In the genomic region with DNA sequence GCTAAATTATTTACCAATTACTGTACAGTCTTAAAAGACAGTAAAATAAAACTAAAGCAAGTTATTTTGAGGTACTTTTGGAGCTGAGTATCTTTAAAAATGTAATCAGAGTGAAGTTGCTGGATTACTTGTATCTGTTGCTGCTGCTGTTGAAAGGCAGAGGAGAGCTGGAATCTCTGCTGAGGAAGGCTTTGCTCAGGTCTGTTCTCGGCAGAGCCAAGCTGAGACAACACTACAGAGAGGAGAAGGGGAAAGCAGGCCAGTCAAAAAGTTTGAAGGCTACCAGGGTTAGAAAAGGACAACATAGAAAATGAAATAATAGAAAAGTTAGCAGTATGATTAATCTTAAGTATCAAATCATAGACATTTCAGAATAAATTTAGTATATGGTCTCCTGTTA, we compare ENCODE assay signal across 27 cellular contexts. TPM values are rescaled to one million over a fixed set of nuclear protein-coding genes. Genes with fewer than 3 reads are reported as not detected.
A peak's percentile ranks its signal among the peaks of the same experiment; 100 is the strongest.
DNase-seq lines count a peak whose midpoint lies in the region; ATAC-seq and TF ChIP-seq lines count a peak whose summit lies in the region.
"Had no signal": no experiment of that assay in that cellular context is flagged by ENCODE, and none has a peak within 500 bp of the region (broad histone marks: within the 10 kb centered on the region; RNA-seq: fewer than 3 reads in every experiment).

No MANE protein-coding gene starts in this region.

- H3K4me1 ChIP-seq in upper lobe of right lung: no peaks in the 10 kb centered on the region
- H3K4me1 ChIP-seq: ascending aorta; BLaER1 treated with 17β-estradiol and CSF1 and Interleukin-3, amounts not matched to agents 10 nM and 100 nM; parathyroid adenoma; uterus had no signal

- H3K4me3 Mint-ChIP-seq in T-helper 17 cell (no peak overlapping the region), memory B cell (no peak overlapping the region)
- H3K4me3 Mint-ChIP-seq: activated naive CD8-positive, alpha-beta T cell treated with anti-CD3 and anti-CD28 coated beads, Interleukin-2, amount 10 ng/mL, durations not matched to agents 7 days and 5 days; immature natural killer cell; T-helper 2 cell treated with Interferon-gamma antibody and Interleukin-4, amounts not matched to agents 5 μg/mL and 100 μg/mL, for 36 hours had no signal

- peak overlapping the region; percentile 64 to 78 for H3K27ac Mint-ChIP-seq in activated naive CD4-positive, alpha-beta T cell treated with anti-CD3 and anti-CD28 coated beads, Interleukin-2, amount 50 U/mL, for 72 hours
- peak overlapping the region; percentile 75 for H3K27ac Mint-ChIP-seq in T-helper 17 cell
- peak overlapping the region; percentile 18 for H3K27ac Mint-ChIP-seq in memory B cell
- H3K27ac Mint-ChIP-seq: activated naive CD8-positive, alpha-beta T cell treated with anti-CD3 and anti-CD28 coated beads, Interleukin-2, amount 10 ng/mL, durations not matched to agents 7 days and 5 days; T-helper 2 cell treated with Interferon-gamma antibody and Interleukin-4, amounts not matched to agents 5 μg/mL and 100 μg/mL, for 36 hours had no signal

- intact Hi-C loops in upper lobe of right lung (cut with DNase I): no loop called here

- H3K36me3 ChIP-seq in upper lobe of right lung: peaks cover 91% of the 10 kb centered on the region
- H3K36me3 ChIP-seq: uterus had no signal

- TF ChIP-seq CTCF in upper lobe of right lung (IDR thresholded peaks at IDR 0.05): no peak

- H3K27me3 ChIP-seq in upper lobe of right lung: no peaks in the 10 kb centered on the region
- H3K27me3 ChIP-seq: ascending aorta; BLaER1 treated with 17β-estradiol and CSF1 and Interleukin-3, amounts not matched to agents 10 nM and 100 nM; uterus had no signal

- no peak overlapping the region for H3K27ac ChIP-seq in upper lobe of right lung
- H3K27ac ChIP-seq: ascending aorta; BLaER1 treated with 17β-estradiol and CSF1 and Interleukin-3, amounts not matched to agents 10 nM and 100 nM; parathyroid adenoma; thoracic aorta; uterus had no signal

- H3K4me3 ChIP-seq in upper lobe of right lung: no peak overlapping the region
- H3K4me3 ChIP-seq: ascending aorta; BLaER1 treated with 17β-estradiol and CSF1 and Interleukin-3, amounts not matched to agents 10 nM and 100 nM; thoracic aorta; uterus had no signal

- H3K4me1 Mint-ChIP-seq in T-helper 17 cell (peaks cover 9% of the 10 kb centered on the region), memory B cell (peaks cover 3% of the 10 kb centered on the region)
- H3K4me1 Mint-ChIP-seq: immature natural killer cell had no signal

- H3K9me3 ChIP-seq in T-helper 17 cell (ENCODE audit: control insufficient read depth, low read length, poor library complexity, severe bottlenecking) (no peaks in the 10 kb centered on the region), upper lobe of right lung (no peaks in the 10 kb centered on the region)
- H3K9me3 ChIP-seq: ascending aorta; BLaER1 treated with 17β-estradiol and CSF1 and Interleukin-3, amounts not matched to agents 10 nM and 100 nM; thoracic aorta; uterus had no signal

- no peaks in the 10 kb centered on the region for H3K27me3 Mint-ChIP-seq in T-helper 17 cell
- H3K27me3 Mint-ChIP-seq in memory B cell: no peaks in the 10 kb centered on the region
- H3K27me3 Mint-ChIP-seq: activated naive CD8-positive, alpha-beta T cell treated with anti-CD3 and anti-CD28 coated beads, Interleukin-2, amount 10 ng/mL, durations not matched to agents 7 days and 5 days had no signal

- H3K9me3 Mint-ChIP-seq in activated naive CD4-positive, alpha-beta T cell treated with anti-CD3 and anti-CD28 coated beads, Interleukin-2, amount 50 U/mL, for 72 hours: no peaks in the 10 kb centered on the region
- H3K9me3 Mint-ChIP-seq in memory B cell: no peaks in the 10 kb centered on the region
- H3K9me3 Mint-ChIP-seq: activated naive CD8-positive, alpha-beta T cell treated with anti-CD3 and anti-CD28 coated beads, Interleukin-2, amount 10 ng/mL, durations not matched to agents 7 days and 5 days; immature natural killer cell; T-helper 2 cell treated with Interferon-gamma antibody and Interleukin-4, amounts not matched to agents 5 μg/mL and 100 μg/mL, for 36 hours had no signal

- DNase-seq in activated naive CD4-positive, alpha-beta T cell treated with anti-CD3 and anti-CD28 coated beads, Interleukin-2, amount 50 U/mL, for 72 hours (ENCODE audit: low spot score in 2 of 2): no peak
- DNase-seq in activated naive CD4-positive, alpha-beta T cell (lab: John Stamatoyannopoulos, UW): no peak
- DNase-seq in T-helper 17 cell (no peak), memory B cell (ENCODE audit: low spot score in 2 of 2) (no peak), upper lobe of right lung (no peak), mucosa of gallbladder (ENCODE audit: low spot score) (no peak), AG08395 (ENCODE audit: low spot score) (no peak)
- DNase-seq: activated CD4-positive, alpha-beta T cell treated with anti-CD3 and anti-CD28 coated beads for 1 hour; activated naive CD8-positive, alpha-beta T cell treated with anti-CD3 and anti-CD28 coated beads, Interleukin-2, amount 10 ng/mL, durations not matched to agents 7 days and 5 days; COR-L47; DMS53; immature natural killer cell; Karpas-422; left colon; NCI-H1417; NCI-H2081 treated with DMSO at 0.1 percent for 48 hours; NCI-H226; NCI-H69; SHP77 treated with DMSO at 0.1 percent for 48 hours; small intestine; stimulated activated naive CD4-positive, alpha-beta T cell treated with Interleukin-2 at 50 U/mL for 16 hours; uterus had no signal

- peaks cover 10 to 59% of the 10 kb centered on the region in 2 donors for H3K36me3 Mint-ChIP-seq in activated naive CD4-positive, alpha-beta T cell treated with anti-CD3 and anti-CD28 coated beads, Interleukin-2, amount 50 U/mL, for 72 hours
- peaks cover 13% of the 10 kb centered on the region for H3K36me3 Mint-ChIP-seq in T-helper 17 cell (ENCODE audit: low read depth)
- peaks cover 28% of the 10 kb centered on the region for H3K36me3 Mint-ChIP-seq in memory B cell

- no peak for ATAC-seq in activated naive CD4-positive, alpha-beta T cell treated with anti-CD3 and anti-CD28 coated beads, Interleukin-2, amount 50 U/mL, for 72 hours
- ATAC-seq in T-helper 17 cell (no peak), memory B cell (ENCODE audit: low read depth) (no peak), upper lobe of right lung (no peak)
- ATAC-seq: left colon had no signal

RNA-seq across cellular contexts. Expression of a gene that starts 9.8 kb away (rescaled TPM):
- total RNA-seq in activated naive CD4-positive, alpha-beta T cell treated with anti-CD3 and anti-CD28 coated beads, Interleukin-2, amount 50 U/mL, for 72 hours: 100 to 1,000 TPM; 125 to 159 TPM
- total RNA-seq in T-helper 17 cell (10 to 100 TPM; 30.7 to 48.1 TPM), upper lobe of right lung (30.7 TPM), mucosa of gallbladder (25.0 TPM)

RNA-seq across cellular contexts. Expression of a gene that starts 11.3 kb away (rescaled TPM):
- 10 to 100 TPM; 18.6 to 30.4 TPM for total RNA-seq in activated naive CD4-positive, alpha-beta T cell treated with anti-CD3 and anti-CD28 coated beads, Interleukin-2, amount 50 U/mL, for 72 hours
- total RNA-seq in T-helper 17 cell (10 to 100 TPM; 16.9 to 18.1 TPM), upper lobe of right lung (27.2 TPM), mucosa of gallbladder (39.4 TPM)

RNA-seq across cellular contexts. Expression of a gene that starts 49.1 kb away (rescaled TPM):
- total RNA-seq in activated naive CD4-positive, alpha-beta T cell treated with anti-CD3 and anti-CD28 coated beads, Interleukin-2, amount 50 U/mL, for 72 hours: 10 to 100 TPM; 73.3 to 76.2 TPM
- total RNA-seq in T-helper 17 cell: 10 to 100 TPM; 56.4 to 64.3 TPM
- 60.3 TPM for total RNA-seq in upper lobe of right lung
- total RNA-seq in mucosa of gallbladder: 47.4 TPM

Comparison
In these comparisons a context has a peak if more than half of its experiments do, and no peak if none do; other contexts are left out.
1. H3K27ac Mint-ChIP-seq: peak in every context shown above with its lines; median percentile 75 in T-helper 17 cell; 71 in activated naive CD4-positive, alpha-beta T cell treated with anti-CD3 and anti-CD28 coated beads, Interleukin-2, amount 50 U/mL, for 72 hours; 18 in memory B cell.